2 cellular contexts compared by ENCODE assay signal in the genomic region with DNA sequence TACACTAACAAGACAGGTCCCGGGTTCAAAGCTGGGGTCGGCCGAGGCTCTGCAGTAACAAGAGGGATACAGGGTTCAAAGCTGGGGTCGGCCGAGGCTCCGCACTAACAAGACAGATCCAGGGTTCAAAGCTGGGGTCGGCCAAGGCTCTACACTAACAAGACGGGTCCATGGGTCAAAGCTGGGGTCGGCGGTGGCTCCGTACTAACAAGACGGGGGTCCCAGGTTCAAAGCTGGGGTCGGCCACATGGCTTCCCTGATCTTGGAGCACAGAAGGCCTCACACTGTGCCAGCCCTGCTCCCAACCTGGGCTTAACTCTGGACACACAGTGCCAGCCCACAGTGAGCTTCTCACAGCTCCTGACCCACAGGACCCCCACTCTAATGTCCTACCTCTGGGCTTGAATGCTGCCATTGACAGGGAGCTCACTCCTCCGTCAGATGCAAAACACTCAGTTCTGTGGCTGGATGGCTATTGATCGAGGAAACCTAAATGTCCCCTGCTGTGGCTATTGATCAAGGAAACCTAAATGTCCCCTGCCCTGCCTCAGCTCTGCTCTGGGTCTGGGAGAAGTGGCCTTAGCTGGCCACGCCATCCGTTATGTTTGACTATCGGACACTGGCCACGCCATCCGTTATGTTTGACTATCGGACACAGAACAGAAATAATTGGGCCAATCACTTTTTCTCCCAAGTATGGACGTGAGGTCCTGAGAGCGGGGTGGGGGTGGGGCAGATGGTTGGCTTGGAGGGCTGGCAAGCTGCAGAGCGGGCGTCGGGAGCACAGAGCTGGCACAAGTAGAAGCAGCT.
TF ChIP-seq lines count a peak whose summit lies in the region.

No MANE protein-coding gene starts in this region.

TF ChIP-seq in WTC11, 78 proteins besides CTCF, POLR2A, EP300 and RAD21:
- TF ChIP-seq, protein P1, sequence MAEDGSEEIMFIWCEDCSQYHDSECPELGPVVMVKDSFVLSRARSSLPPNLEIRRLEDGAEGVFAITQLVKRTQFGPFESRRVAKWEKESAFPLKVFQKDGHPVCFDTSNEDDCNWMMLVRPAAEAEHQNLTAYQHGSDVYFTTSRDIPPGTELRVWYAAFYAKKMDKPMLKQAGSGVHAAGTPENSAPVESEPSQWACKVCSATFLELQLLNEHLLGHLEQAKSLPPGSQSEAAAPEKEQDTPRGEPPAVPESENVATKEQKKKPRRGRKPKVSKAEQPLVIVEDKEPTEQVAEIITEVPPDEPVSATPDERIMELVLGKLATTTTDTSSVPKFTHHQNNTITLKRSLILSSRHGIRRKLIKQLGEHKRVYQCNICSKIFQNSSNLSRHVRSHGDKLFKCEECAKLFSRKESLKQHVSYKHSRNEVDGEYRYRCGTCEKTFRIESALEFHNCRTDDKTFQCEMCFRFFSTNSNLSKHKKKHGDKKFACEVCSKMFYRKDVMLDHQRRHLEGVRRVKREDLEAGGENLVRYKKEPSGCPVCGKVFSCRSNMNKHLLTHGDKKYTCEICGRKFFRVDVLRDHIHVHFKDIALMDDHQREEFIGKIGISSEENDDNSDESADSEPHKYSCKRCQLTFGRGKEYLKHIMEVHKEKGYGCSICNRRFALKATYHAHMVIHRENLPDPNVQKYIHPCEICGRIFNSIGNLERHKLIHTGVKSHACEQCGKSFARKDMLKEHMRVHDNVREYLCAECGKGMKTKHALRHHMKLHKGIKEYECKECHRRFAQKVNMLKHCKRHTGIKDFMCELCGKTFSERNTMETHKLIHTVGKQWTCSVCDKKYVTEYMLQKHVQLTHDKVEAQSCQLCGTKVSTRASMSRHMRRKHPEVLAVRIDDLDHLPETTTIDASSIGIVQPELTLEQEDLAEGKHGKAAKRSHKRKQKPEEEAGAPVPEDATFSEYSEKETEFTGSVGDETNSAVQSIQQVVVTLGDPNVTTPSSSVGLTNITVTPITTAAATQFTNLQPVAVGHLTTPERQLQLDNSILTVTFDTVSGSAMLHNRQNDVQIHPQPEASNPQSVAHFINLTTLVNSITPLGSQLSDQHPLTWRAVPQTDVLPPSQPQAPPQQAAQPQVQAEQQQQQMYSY (CRISPR knock-in tag; IDR thresholded peaks at IDR 0.05): no peak
- TF ChIP-seq, protein P2, sequence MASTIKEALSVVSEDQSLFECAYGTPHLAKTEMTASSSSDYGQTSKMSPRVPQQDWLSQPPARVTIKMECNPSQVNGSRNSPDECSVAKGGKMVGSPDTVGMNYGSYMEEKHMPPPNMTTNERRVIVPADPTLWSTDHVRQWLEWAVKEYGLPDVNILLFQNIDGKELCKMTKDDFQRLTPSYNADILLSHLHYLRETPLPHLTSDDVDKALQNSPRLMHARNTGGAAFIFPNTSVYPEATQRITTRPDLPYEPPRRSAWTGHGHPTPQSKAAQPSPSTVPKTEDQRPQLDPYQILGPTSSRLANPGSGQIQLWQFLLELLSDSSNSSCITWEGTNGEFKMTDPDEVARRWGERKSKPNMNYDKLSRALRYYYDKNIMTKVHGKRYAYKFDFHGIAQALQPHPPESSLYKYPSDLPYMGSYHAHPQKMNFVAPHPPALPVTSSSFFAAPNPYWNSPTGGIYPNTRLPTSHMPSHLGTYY (CRISPR knock-in tag; IDR thresholded peaks at IDR 0.05): no peak
- TF ChIP-seq SOX15 (CRISPR knock-in tag; IDR thresholded peaks at IDR 0.05) (no peak), ZNF317 (CRISPR knock-in tag; IDR thresholded peaks at IDR 0.05; ENCODE audit: borderline replicate concordance, low read depth) (no peak)
- TF ChIP-seq, protein P3, sequence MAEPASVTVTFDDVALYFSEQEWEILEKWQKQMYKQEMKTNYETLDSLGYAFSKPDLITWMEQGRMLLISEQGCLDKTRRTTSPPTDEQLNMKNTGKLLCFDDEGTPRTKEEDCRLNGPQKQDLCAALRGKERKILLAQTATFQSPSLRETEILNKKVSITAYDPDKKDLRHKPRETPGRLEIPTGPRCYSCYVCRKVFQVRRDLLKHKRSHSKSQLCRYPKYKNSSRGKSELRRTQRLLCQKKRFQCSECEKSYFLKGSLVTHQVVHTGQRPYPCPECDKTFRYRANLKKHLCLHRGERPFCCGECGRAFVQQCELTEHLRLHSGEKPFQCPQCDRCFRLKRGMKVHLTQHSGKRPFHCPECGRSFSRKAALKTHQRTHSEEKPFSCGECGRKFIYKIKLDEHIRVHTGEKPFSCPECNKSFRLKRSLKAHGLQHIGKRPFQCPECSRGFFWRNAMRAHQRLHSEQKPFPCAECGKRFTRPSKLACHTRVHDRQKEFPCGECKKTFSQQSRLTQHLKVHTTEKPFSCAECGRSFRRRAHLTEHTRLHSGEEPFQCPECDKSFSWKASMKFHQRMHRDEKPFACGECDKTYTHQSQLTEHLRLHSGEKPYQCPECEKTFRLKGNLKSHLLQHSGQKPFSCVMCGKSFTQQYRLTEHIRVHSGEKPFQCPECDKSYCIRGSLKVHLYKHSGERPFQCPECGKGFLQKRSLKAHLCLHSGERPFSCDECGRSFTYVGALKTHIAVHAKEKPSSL (CRISPR knock-in tag; conservative IDR thresholded peaks at IDR 0.05): no peak

TF ChIP-seq in H1, 55 proteins besides CTCF, POLR2A, EP300 and RAD21:
- TF ChIP-seq KDM1A (IDR thresholded peaks at IDR 0.05; ENCODE audit: borderline replicate concordance, low read length) (peak; percentile 36; the same call in 1 of the 2 replicates), RXRA (IDR thresholded peaks at IDR 0.05; ENCODE audit: insufficient read depth, low read depth, low read length) (no peak)
